1 cellular context compared by ENCODE assay signal in genomic region chr10:95249467-95249866, GRCh38.
TF ChIP-seq lines count a peak whose summit lies in the region.

No MANE protein-coding gene starts in this region.

TF ChIP-seq in GM23338, 12 proteins besides CTCF, POLR2A, EP300 and RAD21 (continued from another document):
- TF ChIP-seq EZH2phosphoT487 (IDR thresholded peaks at IDR 0.05; ENCODE audit: unreplicated experiment) = no peak
